Comparison of ENCODE assay signal across 36 cellular contexts in the genomic region with DNA sequence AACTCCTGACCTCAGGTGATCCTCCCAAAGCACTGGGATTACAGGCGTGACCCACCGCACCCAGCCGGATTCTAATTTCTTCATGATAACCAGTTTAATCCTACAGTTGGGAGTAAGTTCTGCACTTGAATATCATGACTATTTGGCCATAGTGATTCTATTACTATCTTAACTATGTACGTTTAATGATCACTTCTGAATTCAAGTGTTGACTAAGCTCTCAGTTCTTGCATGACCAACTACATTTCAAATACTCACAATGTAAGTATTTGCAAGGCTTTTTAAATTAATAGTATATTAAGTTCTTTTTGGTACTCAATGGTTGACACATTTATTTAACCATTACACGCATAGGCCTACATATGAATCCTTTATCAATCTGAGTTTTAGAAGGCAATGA.
"Had no signal": no experiment of that assay in that cellular context is flagged by ENCODE, and none has a peak within 500 bp of the region (broad histone marks: within the 10 kb centered on the region; RNA-seq: fewer than 3 reads in every experiment).

No MANE protein-coding gene starts in this region.

- H3K4me1 ChIP-seq: body of pancreas, breast epithelium had no signal

- DNase-seq: activated B cell treated with CpG ODN at 0.5 μM for 24 hours; activated CD4-positive, alpha-beta memory T cell treated with anti-CD3 and anti-CD28 coated beads for 36 hours; activated CD4-positive, alpha-beta T cell treated with anti-CD3 and anti-CD28 coated beads for 4 hours; activated CD4-positive, alpha-beta T cell treated with anti-CD3 and anti-CD28 coated beads, Interleukin-2, amount 10 ng/mL, durations not matched to agents 24 days and 14 days; activated CD4-positive, alpha-beta T cell treated with anti-CD3 and anti-CD28 coated beads, Interleukin-2, amount 50 U/mL, for 1 hour; activated CD4-positive, alpha-beta T cell treated with anti-CD3 and anti-CD28 coated beads, Interleukin-2, amount 50 U/mL, for 4 hours; activated CD4-positive, CD25-positive, alpha-beta regulatory T cell treated with anti-CD3 and anti-CD28 coated beads, Interleukin-2, amount 50 U/mL, for 72 hours; activated CD8-positive, alpha-beta memory T cell treated with anti-CD3 and anti-CD28 coated beads, Interleukin-2, amount 50 U/mL, for 4 hours; activated CD8-positive, alpha-beta T cell treated with anti-CD3 and anti-CD28 coated beads for 36 hours; activated effector memory CD4-positive, alpha-beta T cell treated with anti-CD3 and anti-CD28 coated beads, Interleukin-2, amount 50 U/mL, for 16 hours; activated gamma-delta T cell treated with Interleukin-2 at 50 U/mL for 16 hours; activated naive CD4-positive, alpha-beta T cell; activated naive CD4-positive, alpha-beta T cell treated with anti-CD3 and anti-CD28 coated beads for 36 hours; activated naive CD4-positive, alpha-beta T cell treated with anti-CD3 and anti-CD28 coated beads, Interleukin-2, amount 50 U/mL, for 16 hours; activated naive CD8-positive, alpha-beta T cell treated with anti-CD3 and anti-CD28 coated beads for 36 hours; activated T-cell treated with anti-CD3 and anti-CD28 coated beads for 4 hours; activated T-cell treated with anti-CD3 and anti-CD28 coated beads, Interleukin-2, amount 50 U/mL, for 1 hour; activated T-cell treated with anti-CD3 and anti-CD28 coated beads, Interleukin-2, amount 50 U/mL, for 4 hours; activated T-cell treated with anti-CD3 and anti-CD28 coated beads, Interleukin-2, amount 50 U/mL, for 72 hours; adrenal gland; amniotic stem cell; aorta; body of pancreas; brain microvascular endothelial cell; cerebellar nuclear complex; T-helper 1 cell; T-helper 2 cell; T-helper 9 cell had no signal

- H3K36me3 Mint-ChIP-seq: activated naive CD4-positive, alpha-beta T cell treated with anti-CD3 and anti-CD28 coated beads, Interleukin-2, amount 50 U/mL, for 72 hours; activated naive CD8-positive, alpha-beta T cell treated with anti-CD3 and anti-CD28 coated beads for 36 hours had no signal

- H3K36me3 ChIP-seq: breast epithelium had no signal

- H3K27ac ChIP-seq: adrenal gland, body of pancreas, brain microvascular endothelial cell, breast epithelium, VCaP had no signal

- H3K4me3 ChIP-seq: adrenal gland, body of pancreas, breast epithelium had no signal

- H3K9me3 ChIP-seq: adrenal gland, body of pancreas, breast epithelium had no signal

- H3K9me3 Mint-ChIP-seq: activated B cell treated with CpG ODN at 0.5 μM for 24 hours; activated CD4-positive, alpha-beta memory T cell treated with anti-CD3 and anti-CD28 coated beads for 36 hours; activated CD4-positive, alpha-beta T cell treated with anti-CD3 and anti-CD28 coated beads, Interleukin-2, amount 10 ng/mL, durations not matched to agents 24 days and 14 days; activated CD8-positive, alpha-beta T cell treated with anti-CD3 and anti-CD28 coated beads for 36 hours; activated naive CD4-positive, alpha-beta T cell treated with anti-CD3 and anti-CD28 coated beads for 36 hours; activated naive CD4-positive, alpha-beta T cell treated with anti-CD3 and anti-CD28 coated beads, Interleukin-2, amount 50 U/mL, for 72 hours; activated naive CD8-positive, alpha-beta T cell treated with anti-CD3 and anti-CD28 coated beads for 36 hours; activated T-cell treated with anti-CD3 and anti-CD28 coated beads, Interleukin-2, amount 50 U/mL, for 4 hours; activated T-cell treated with anti-CD3 and anti-CD28 coated beads, Interleukin-2, amount 50 U/mL, for 72 hours; activated T-helper 1 cell treated with anti-CD3 and anti-CD28 coated beads, Interleukin-12 subunit alpha, Interleukin-12 subunit beta, Interleukin-2, Interleukin-4 antibody, amounts not matched to agents 30 ng/mL and 10 ng/mL and 1 ng/mL, durations not matched to agents 14 hours and 24 hours and 36 hours; activated T-helper 17 cell treated with anti-CD3 and anti-CD28 coated beads, Interleukin-2, amount 50 U/mL, for 72 hours; central memory CD8-positive, alpha-beta T cell; T-helper 1 cell treated with Interleukin-12 subunit alpha and Interleukin-12 subunit beta and Interleukin-4 antibody, amounts not matched to agents 30 μg/mL and 1 μg/mL, for 36 hours; T-helper 2 cell treated with Interferon-gamma antibody and Interleukin-4, amounts not matched to agents 5 μg/mL and 100 μg/mL, for 36 hours had no signal

- H3K4me1 Mint-ChIP-seq: activated B cell treated with CpG ODN at 0.5 μM for 24 hours; activated naive CD8-positive, alpha-beta T cell treated with anti-CD3 and anti-CD28 coated beads for 36 hours; activated T-helper 17 cell treated with anti-CD3 and anti-CD28 coated beads, Interleukin-2, amount 50 U/mL, for 72 hours had no signal

- H3K4me3 Mint-ChIP-seq: activated B cell treated with CpG ODN at 0.5 μM for 24 hours; activated CD4-positive, alpha-beta memory T cell treated with anti-CD3 and anti-CD28 coated beads for 36 hours; activated CD4-positive, alpha-beta T cell treated with anti-CD3 and anti-CD28 coated beads, Interleukin-2, amount 10 ng/mL, durations not matched to agents 24 days and 14 days; activated CD8-positive, alpha-beta T cell treated with anti-CD3 and anti-CD28 coated beads for 36 hours; activated naive CD4-positive, alpha-beta T cell treated with anti-CD3 and anti-CD28 coated beads for 36 hours; activated naive CD8-positive, alpha-beta T cell treated with anti-CD3 and anti-CD28 coated beads for 36 hours; activated T-cell treated with anti-CD3 and anti-CD28 coated beads, Interleukin-2, amount 50 U/mL, for 4 hours; activated T-cell treated with anti-CD3 and anti-CD28 coated beads, Interleukin-2, amount 50 U/mL, for 72 hours; activated T-helper 1 cell treated with anti-CD3 and anti-CD28 coated beads, Interleukin-12 subunit alpha, Interleukin-12 subunit beta, Interleukin-2, Interleukin-4 antibody, amounts not matched to agents 30 ng/mL and 10 ng/mL and 1 ng/mL, durations not matched to agents 14 hours and 24 hours and 36 hours; activated T-helper 17 cell treated with anti-CD3 and anti-CD28 coated beads, Interleukin-2, amount 50 U/mL, for 72 hours; central memory CD8-positive, alpha-beta T cell; T-helper 1 cell treated with Interleukin-12 subunit alpha and Interleukin-12 subunit beta and Interleukin-4 antibody, amounts not matched to agents 30 μg/mL and 1 μg/mL, for 36 hours; T-helper 2 cell treated with Interferon-gamma antibody and Interleukin-4, amounts not matched to agents 5 μg/mL and 100 μg/mL, for 36 hours had no signal

- ATAC-seq: activated CD8-positive, alpha-beta T cell treated with anti-CD3 and anti-CD28 coated beads for 36 hours; activated naive CD4-positive, alpha-beta T cell treated with anti-CD3 and anti-CD28 coated beads, Interleukin-2, amount 50 U/mL, for 72 hours; activated T-cell treated with anti-CD3 and anti-CD28 coated beads, Interleukin-2, amount 50 U/mL, for 4 hours; activated T-cell treated with anti-CD3 and anti-CD28 coated beads, Interleukin-2, amount 50 U/mL, for 72 hours; activated T-helper 17 cell treated with anti-CD3 and anti-CD28 coated beads, Interleukin-2, amount 50 U/mL, for 72 hours; body of pancreas had no signal

- H3K27ac Mint-ChIP-seq: activated B cell treated with CpG ODN at 0.5 μM for 24 hours; activated CD4-positive, alpha-beta memory T cell treated with anti-CD3 and anti-CD28 coated beads for 36 hours; activated CD4-positive, alpha-beta T cell treated with anti-CD3 and anti-CD28 coated beads, Interleukin-2, amount 10 ng/mL, durations not matched to agents 24 days and 14 days; activated CD8-positive, alpha-beta T cell treated with anti-CD3 and anti-CD28 coated beads for 36 hours; activated naive CD4-positive, alpha-beta T cell treated with anti-CD3 and anti-CD28 coated beads for 36 hours; activated naive CD4-positive, alpha-beta T cell treated with anti-CD3 and anti-CD28 coated beads, Interleukin-2, amount 50 U/mL, for 72 hours; activated naive CD8-positive, alpha-beta T cell treated with anti-CD3 and anti-CD28 coated beads for 36 hours; activated T-cell treated with anti-CD3 and anti-CD28 coated beads, Interleukin-2, amount 50 U/mL, for 72 hours; activated T-helper 1 cell treated with anti-CD3 and anti-CD28 coated beads, Interleukin-12 subunit alpha, Interleukin-12 subunit beta, Interleukin-2, Interleukin-4 antibody, amounts not matched to agents 30 ng/mL and 10 ng/mL and 1 ng/mL, durations not matched to agents 14 hours and 24 hours and 36 hours; activated T-helper 17 cell treated with anti-CD3 and anti-CD28 coated beads, Interleukin-2, amount 50 U/mL, for 72 hours; T-helper 1 cell treated with Interleukin-12 subunit alpha and Interleukin-12 subunit beta and Interleukin-4 antibody, amounts not matched to agents 30 μg/mL and 1 μg/mL, for 36 hours; T-helper 2 cell treated with Interferon-gamma antibody and Interleukin-4, amounts not matched to agents 5 μg/mL and 100 μg/mL, for 36 hours had no signal

- H3K27me3 Mint-ChIP-seq: activated B cell treated with CpG ODN at 0.5 μM for 24 hours; activated CD4-positive, alpha-beta memory T cell treated with anti-CD3 and anti-CD28 coated beads for 36 hours; activated CD4-positive, alpha-beta T cell treated with anti-CD3 and anti-CD28 coated beads, Interleukin-2, amount 10 ng/mL, durations not matched to agents 24 days and 14 days; activated CD8-positive, alpha-beta T cell treated with anti-CD3 and anti-CD28 coated beads for 36 hours; activated naive CD8-positive, alpha-beta T cell treated with anti-CD3 and anti-CD28 coated beads for 36 hours; activated T-helper 17 cell treated with anti-CD3 and anti-CD28 coated beads, Interleukin-2, amount 50 U/mL, for 72 hours; central memory CD8-positive, alpha-beta T cell had no signal

- H3K27me3 ChIP-seq: adrenal gland, body of pancreas, brain microvascular endothelial cell, breast epithelium had no signal
